ENCODE assay signal across 7 cellular contexts in genomic region chr10:60110739-60111138, GRCh38.
"Had no signal": no experiment of that assay in that cellular context is flagged by ENCODE, and none has a peak within 500 bp of the region (broad histone marks: within the 10 kb centered on the region; RNA-seq: fewer than 3 reads in every experiment).

No MANE protein-coding gene starts in this region.

- ATAC-seq: GM23338, HCT116 had no signal

- H2AFZ ChIP-seq: GM23338 had no signal

- H3K9me3 ChIP-seq: HAP-1 had no signal

- FAIRE-seq: HTR-8/SVneo had no signal

- H3K4me2 ChIP-seq: GM23338 had no signal

- H3K4me3 ChIP-seq: GM23338, HAP-1 had no signal

- DNase-seq: H7, HFFc6, KG1 had no signal

- H3K36me3 ChIP-seq: HAP-1 had no signal
